Comparison of ENCODE assay signal across 29 cellular contexts in the genomic region with DNA sequence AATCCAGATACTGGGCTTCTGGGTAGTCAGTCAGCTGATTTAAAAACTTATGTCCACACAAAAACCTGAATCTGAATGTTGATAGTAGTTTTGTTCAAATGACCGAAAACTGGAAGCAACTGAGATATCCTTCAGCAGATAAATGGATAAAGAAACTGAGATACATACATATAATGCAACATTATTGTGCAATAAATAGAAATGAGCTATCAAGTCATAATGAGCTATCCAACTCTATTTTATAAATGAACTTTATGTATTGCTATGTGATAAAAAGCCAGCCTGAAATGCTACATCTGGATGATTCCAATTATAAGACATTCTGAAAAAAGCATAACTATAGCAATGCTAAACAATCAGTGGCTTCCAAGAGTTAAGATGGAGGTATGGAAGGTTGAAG.
"Had no signal": no experiment of that assay in that cellular context is flagged by ENCODE, and none has a peak within 500 bp of the region (broad histone marks: within the 10 kb centered on the region; RNA-seq: fewer than 3 reads in every experiment).

No MANE protein-coding gene starts in this region.

- FAIRE-seq: bronchial epithelial cell, TTC549 had no signal

- DNase-seq: activated B cell treated with CpG ODN at 0.5 μM for 24 hours; activated CD4-positive, alpha-beta memory T cell treated with anti-CD3 and anti-CD28 coated beads for 36 hours; activated CD4-positive, alpha-beta T cell treated with anti-CD3 and anti-CD28 coated beads for 4 hours; activated CD4-positive, alpha-beta T cell treated with anti-CD3 and anti-CD28 coated beads, Interleukin-2, amount 10 ng/mL, durations not matched to agents 24 days and 14 days; activated CD4-positive, alpha-beta T cell treated with anti-CD3 and anti-CD28 coated beads, Interleukin-2, amount 50 U/mL, for 1 hour; activated CD4-positive, alpha-beta T cell treated with anti-CD3 and anti-CD28 coated beads, Interleukin-2, amount 50 U/mL, for 4 hours; activated CD4-positive, CD25-positive, alpha-beta regulatory T cell treated with anti-CD3 and anti-CD28 coated beads, Interleukin-2, amount 50 U/mL, for 72 hours; activated CD8-positive, alpha-beta memory T cell treated with anti-CD3 and anti-CD28 coated beads, Interleukin-2, amount 10 ng/mL, durations not matched to agents 7 days and 5 days; activated CD8-positive, alpha-beta memory T cell treated with anti-CD3 and anti-CD28 coated beads, Interleukin-2, amount 50 U/mL, for 48 hours; activated CD8-positive, alpha-beta T cell treated with anti-CD3 and anti-CD28 coated beads for 36 hours; activated effector memory CD4-positive, alpha-beta T cell treated with Interleukin-2 at 50 U/mL for 16 hours; activated gamma-delta T cell; activated naive CD4-positive, alpha-beta T cell treated with anti-CD3 and anti-CD28 coated beads, Interleukin-2, amount 10 ng/mL, durations not matched to agents 7 days and 5 days; activated naive CD4-positive, alpha-beta T cell treated with Interleukin-2 at 50 U/mL for 16 hours; activated naive CD8-positive, alpha-beta T cell treated with anti-CD3 and anti-CD28 coated beads, Interleukin-2, amount 10 ng/mL, durations not matched to agents 7 days and 5 days; activated naive CD8-positive, alpha-beta T cell treated with anti-CD3 and anti-CD28 coated beads, Interleukin-2, amount 50 U/mL, for 24 hours; activated T-cell treated with anti-CD3 and anti-CD28 coated beads, Interleukin-2, amount 50 U/mL, for 24 hours; activated T-cell treated with anti-CD3 and anti-CD28 coated beads, Interleukin-2, amount 50 U/mL, for 48 hours; amygdala; anterior cingulate cortex; caudate nucleus; T-helper 1 cell; T-helper 2 cell; T-helper 9 cell had no signal

- H3K27me3 ChIP-seq: ascending aorta, cardiac muscle cell had no signal

- H3K27ac ChIP-seq: ascending aorta, cardiac muscle cell, VCaP had no signal

- H3K4me1 ChIP-seq: ascending aorta had no signal

- ATAC-seq: activated CD8-positive, alpha-beta memory T cell treated with anti-CD3 and anti-CD28 coated beads, Interleukin-2, amount 10 ng/mL, durations not matched to agents 7 days and 5 days; activated CD8-positive, alpha-beta T cell treated with anti-CD3 and anti-CD28 coated beads for 36 hours; activated naive CD8-positive, alpha-beta T cell treated with anti-CD3 and anti-CD28 coated beads, Interleukin-2, amount 50 U/mL, for 24 hours had no signal

- H3K4me3 ChIP-seq: ascending aorta, cardiac muscle cell had no signal

- H3K9me3 ChIP-seq: ascending aorta had no signal

- H3K36me3 ChIP-seq: ascending aorta, cardiac muscle cell had no signal
